1 cellular context compared by ENCODE assay signal in the genomic region with DNA sequence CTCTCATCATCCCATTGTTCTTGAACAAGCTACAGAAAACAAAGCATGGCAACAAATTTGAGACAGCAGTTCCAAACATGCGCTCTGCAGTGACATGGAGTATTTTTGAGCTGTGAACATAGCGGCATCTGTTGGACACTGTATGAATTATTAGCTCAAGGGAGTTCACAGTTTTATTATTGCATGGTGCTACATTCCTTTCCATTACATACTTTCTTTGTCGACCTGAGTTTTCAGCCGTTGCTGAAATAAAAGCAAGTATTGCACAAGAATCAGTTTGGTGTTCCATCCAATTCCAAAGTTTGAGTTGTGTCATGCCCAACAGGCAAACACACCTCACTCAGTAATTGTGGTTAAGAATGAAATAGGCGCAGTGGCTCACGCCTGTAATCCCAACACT.
A peak's percentile ranks its signal among the peaks of the same experiment; 100 is the strongest.
TF ChIP-seq lines count a peak whose summit lies in the region.

No MANE protein-coding gene starts in this region.

TF ChIP-seq in GM12878, 131 proteins besides CTCF, POLR2A, EP300 and RAD21:
- TF ChIP-seq, protein P1, sequence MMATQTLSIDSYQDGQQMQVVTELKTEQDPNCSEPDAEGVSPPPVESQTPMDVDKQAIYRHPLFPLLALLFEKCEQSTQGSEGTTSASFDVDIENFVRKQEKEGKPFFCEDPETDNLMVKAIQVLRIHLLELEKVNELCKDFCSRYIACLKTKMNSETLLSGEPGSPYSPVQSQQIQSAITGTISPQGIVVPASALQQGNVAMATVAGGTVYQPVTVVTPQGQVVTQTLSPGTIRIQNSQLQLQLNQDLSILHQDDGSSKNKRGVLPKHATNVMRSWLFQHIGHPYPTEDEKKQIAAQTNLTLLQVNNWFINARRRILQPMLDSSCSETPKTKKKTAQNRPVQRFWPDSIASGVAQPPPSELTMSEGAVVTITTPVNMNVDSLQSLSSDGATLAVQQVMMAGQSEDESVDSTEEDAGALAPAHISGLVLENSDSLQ (IDR thresholded peaks at IDR 0.05) = no peak
- TF ChIP-seq MEF2B (IDR thresholded peaks at IDR 0.05; ENCODE audit: partially characterized antibody, poor library complexity, severe bottlenecking) (no peak), NBN (IDR thresholded peaks at IDR 0.05) (no peak), HDGF (IDR thresholded peaks at IDR 0.05) (no peak), IKZF1 (conservative IDR thresholded peaks at IDR 0.05) (no peak), SMC3 (IDR thresholded peaks at IDR 0.05; ENCODE audit: borderline replicate concordance, low read length) (peak; percentile 39; the same call in 1 of the 2 replicates)
